Comparison of ENCODE assay signal across 8 cellular contexts in the genomic region with DNA sequence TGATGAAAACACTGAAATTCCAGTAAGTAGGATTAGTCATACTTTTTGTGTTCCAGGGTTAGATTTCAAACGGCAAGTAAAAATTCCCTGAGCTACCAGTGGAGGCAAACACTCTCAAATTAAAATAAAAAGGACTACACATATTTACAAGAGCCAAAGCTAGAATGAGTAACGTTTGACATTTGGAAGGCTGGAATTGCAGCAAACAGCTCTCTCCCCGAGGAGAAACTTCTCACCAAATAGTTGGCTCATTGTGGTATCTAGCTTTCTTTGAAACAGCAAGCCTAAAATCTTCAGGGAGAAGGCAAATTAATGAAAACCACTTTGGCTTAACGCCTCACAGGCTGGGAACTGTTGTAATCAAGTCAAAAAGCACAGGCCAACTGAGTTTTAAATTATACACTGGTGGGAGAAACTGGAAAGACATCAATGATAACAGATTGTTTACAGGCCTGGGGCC.
DNase-seq lines count a peak whose midpoint lies in the region; ATAC-seq and TF ChIP-seq lines count a peak whose summit lies in the region.

No MANE protein-coding gene starts in this region.

- H3K9me3 ChIP-seq in HCT116 (ENCODE audit: control insufficient read depth in 1 of 2, insufficient read depth in 1 of 2, low read depth in 1 of 2, low read length in 2 of 2), result no peaks in the 10 kb centered on the region

- H3K27me3 ChIP-seq in HCT116 (ENCODE audit: insufficient read depth, low read length), result no peaks in the 10 kb centered on the region

- peak overlapping the region; percentile 24 for H2AFZ ChIP-seq in HCT116 (ENCODE audit: low read depth, low read length, poor library complexity, severe bottlenecking)

- no peak for TF ChIP-seq POLR2A in HCT116 (IDR thresholded peaks at IDR 0.05; ENCODE audit: borderline replicate concordance, extremely low read depth, insufficient read depth, insufficient read length)

- no peak overlapping the region for H3K4me2 ChIP-seq in HCT116 (ENCODE audit: low read length)

- no peak overlapping the region for H3K9ac ChIP-seq in HCT116 (ENCODE audit: low read length)

- no peak overlapping the region for H3K4me3 ChIP-seq in HCT116 (replicated peaks in 1 of 2; ENCODE audit: low read depth in 1 of 2, low read length in 2 of 2)
- H3K4me3 ChIP-seq in cardiac fibroblast (replicated peaks in 1 of 2; ENCODE audit: low read depth in 2 of 2, low read length in 2 of 2), result no peak overlapping the region

- no peaks in the 10 kb centered on the region for H4K20me1 ChIP-seq in HCT116 (ENCODE audit: insufficient read depth)

- intact Hi-C loops in HCT116 (cut with micrococcal nuclease), result no loop called here

- no TSS peak for BruUV-seq in HCT116 (replicated peaks; lab: Mats Ljungman, UMichigan)

- no peaks in the 10 kb centered on the region for H3K79me2 ChIP-seq in HCT116 (ENCODE audit: insufficient read depth, low read length)

- no peaks in the 10 kb centered on the region for H3K36me3 ChIP-seq in HCT116 (ENCODE audit: control insufficient read depth in 1 of 2, insufficient read depth in 2 of 2, low read length in 2 of 2)

- no peak for DNase-seq in HCT116 (ENCODE audit: low read depth, low spot score)
- DNase-seq in cardiac fibroblast (ENCODE audit: low read depth in 2 of 2), result peak; percentile 90 to 96
- DNase-seq in kidney glomerular epithelial cell (lab: John Stamatoyannopoulos, UW), result peak; percentile 42
- no peak for DNase-seq in T-helper 1 cell
- no peak for DNase-seq in GM20000 (ENCODE audit: low spot score)
- no peak for DNase-seq in activated CD8-positive, alpha-beta memory T cell treated with anti-CD3 and anti-CD28 coated beads for 24 hours
- no peak for DNase-seq in NCI-H2227 (lab: John Stamatoyannopoulos, UW; ENCODE audit: unreplicated experiment)

- 0 out of 4 replicates have a peak, but pooled peaks cover 0 to 3% of the 10 kb centered on the region in 2 experiments for H3K4me1 ChIP-seq in HCT116 (ENCODE audit: control insufficient read depth in 1 of 2, insufficient read depth in 2 of 2, low read length in 2 of 2)

- CTCF ChIA-PET in HCT116 (lab: Charles Lee), result interaction anchor here (1.2 to 2.1 kb wide), 2 partner anchors 9 to 14 kb away, joined by 3 to 7 read pairs; no protein-coding TSS in a partner anchor

- TF ChIP-seq RAD21 in HCT116 (IDR thresholded peaks at IDR 0.05; ENCODE audit: low read depth), result no peak

- TF ChIP-seq CTCF in HCT116 (IDR thresholded peaks at IDR 0.05 in 2 of 3, conservative IDR thresholded peaks at IDR 0.05 in 1 of 3; ENCODE audit: borderline replicate concordance in 1 of 3, insufficient read depth in 1 of 3, low read depth in 2 of 3, low read length in 2 of 3), result no peak
- peak; percentile 40 for TF ChIP-seq CTCF in cardiac fibroblast (IDR thresholded peaks at IDR 0.05; ENCODE audit: low read depth, low read length)
- TF ChIP-seq CTCF in GM20000 (IDR thresholded peaks at IDR 0.05; ENCODE audit: extremely low read depth, missing control alignments), result no peak

- H3K9me2 ChIP-seq in HCT116 (ENCODE audit: insufficient read depth), result no peaks in the 10 kb centered on the region

- ATAC-seq in HCT116, result no peak

- POLR2A ChIA-PET in HCT116 (lab: Charles Lee), result no interaction called here

- RAD21 ChIA-PET in HCT116 (lab: Charles Lee; ENCODE audit: low non-redundant PET in 1 of 2, low total read pairs in 2 of 2, uncharacterized antibody in 2 of 2, unreplicated experiment in 2 of 2), result no interaction called here

- no peak overlapping the region for H3K27ac ChIP-seq in HCT116 (ENCODE audit: low read depth, low read length)
- peak overlapping the region; percentile 68 for H3K27ac ChIP-seq in temporal lobe (ENCODE audit: low read depth, low read length)

TF ChIP-seq in HCT116, 20 proteins besides CTCF, POLR2A, EP300 and RAD21:
- no peak for TF ChIP-seq EZH2 (IDR thresholded peaks at IDR 0.05)
- no peak for TF ChIP-seq ZFX (IDR thresholded peaks at IDR 0.05)
- TF ChIP-seq ELF1 (IDR thresholded peaks at IDR 0.05; ENCODE audit: borderline replicate concordance, low read depth), result no peak
- no peak for TF ChIP-seq ZBTB33 (IDR thresholded peaks at IDR 0.05; ENCODE audit: extremely low read depth, insufficient replicate concordance, low read length)
- TF ChIP-seq SIN3A (IDR thresholded peaks at IDR 0.05; ENCODE audit: low read depth), result no peak
- no peak for TF ChIP-seq FOSL1 (IDR thresholded peaks at IDR 0.05; ENCODE audit: low read depth)
- TF ChIP-seq CEBPB (IDR thresholded peaks at IDR 0.05; ENCODE audit: low read depth), result no peak
TF ChIP-seq in HCT116: peak in this region for 0.

Comparison
In these comparisons a context has a peak if more than half of its experiments do, and no peak if none do; other contexts are left out.
1. DNase-seq: peak in cardiac fibroblast (2 of 2) and kidney glomerular epithelial cell (single experiment); none in HCT116 (single experiment), T-helper 1 cell (0 of 5), GM20000 (single experiment), activated CD8-positive, alpha-beta memory T cell treated with anti-CD3 and anti-CD28 coated beads for 24 hours (single experiment) and NCI-H2227 (single experiment).